7 cellular contexts compared by ENCODE assay signal in genomic region chr1:102863704-102864103, GRCh38.
"Had no signal": no experiment of that assay in that cellular context is flagged by ENCODE, and none has a peak within 500 bp of the region (broad histone marks: within the 10 kb centered on the region; RNA-seq: fewer than 3 reads in every experiment).

No MANE protein-coding gene starts in this region.

- H3K36me3 Mint-ChIP-seq: IgD-negative memory B cell had no signal

- H3K27me3 Mint-ChIP-seq: IgD-negative memory B cell had no signal

- H3K4me1 Mint-ChIP-seq: IgD-negative memory B cell had no signal

- ATAC-seq: HCT116, HepG2 had no signal

- H3K4me3 Mint-ChIP-seq: HFFc6, IgD-negative memory B cell had no signal

- H3K27ac ChIP-seq: HL-60 had no signal

- H3K27ac Mint-ChIP-seq: HFFc6, IgD-negative memory B cell had no signal

- DNase-seq: H9, HFFc6, KBM-7 had no signal
